Comparison of ENCODE assay signal across 9 cellular contexts in genomic region chr10:50621981-50622496, GRCh38. TPM values are rescaled to one million over a fixed set of nuclear protein-coding genes. Genes with fewer than 3 reads are reported as not detected.
DNase-seq lines count a peak whose midpoint lies in the region; ATAC-seq, FAIRE-seq and TF ChIP-seq lines count a peak whose summit lies in the region.
"Had no signal": no experiment of that assay in that cellular context is flagged by ENCODE, and none has a peak within 500 bp of the region (broad histone marks: within the 10 kb centered on the region; RNA-seq: fewer than 3 reads in every experiment).

No MANE protein-coding gene starts in this region.

- no peaks in the 10 kb centered on the region for H3K36me3 ChIP-seq in WERI-Rb-1
- H3K36me3 ChIP-seq in keratinocyte (ENCODE audit: control insufficient read depth in 2 of 2, extremely low read depth in 1 of 2, insufficient read depth in 2 of 2, low read length in 2 of 2): no peaks in the 10 kb centered on the region

- peak; percentile 27 for ATAC-seq in HG02763 (IDR thresholded peaks at IDR 0.05; ENCODE audit: unreplicated experiment)

- peaks cover 48% of the 10 kb centered on the region for H3K4me1 ChIP-seq in keratinocyte (ENCODE audit: control insufficient read depth, extremely low read depth, insufficient read depth, low read length)

- H3K4me2 ChIP-seq in keratinocyte (ENCODE audit: control insufficient read depth, extremely low read depth, insufficient read depth, low read depth, low read length): peak overlapping the region; percentile 99

- DNase-seq in NCI-H1436 (lab: John Stamatoyannopoulos, UW) (peak; percentile 33), NCI-H1436 treated with DMSO at 0.1 percent for 48 hours (lab: John Stamatoyannopoulos, UW) (no peak), NCI-H1694 (lab: John Stamatoyannopoulos, UW) (peak; percentile 23), WERI-Rb-1 (peak; percentile 67), keratinocyte (ENCODE audit: low read depth, low spot score) (peak; percentile 84), smooth muscle cell of the brain vasculature (ENCODE audit: low read depth, low spot score) (peak; percentile 74)
- DNase-seq in central memory CD4-positive, alpha-beta T cell: peak; percentile 70

- TF ChIP-seq CTCF in WERI-Rb-1 (IDR thresholded peaks at IDR 0.05; ENCODE audit: low read depth, low read length) (peak; percentile 33; the same call in 1 of the 2 replicates), keratinocyte (optimal IDR thresholded peaks at IDR 0.05 in 1 of 3, IDR thresholded peaks at IDR 0.05 in 1 of 3, conservative IDR thresholded peaks at IDR 0.05 in 1 of 3; ENCODE audit: extremely low read depth in 1 of 3, insufficient read depth in 2 of 3, low read length in 3 of 3) (peak in 1 of 3 experiments; percentile 33)

- dilution Hi-C loops in keratinocyte (cut with MboI; ENCODE audit: extremely low pct_ligation_motif_present, low sequenced_read_pairs): no loop called here

- peak overlapping the region; percentile 63 for H2AFZ ChIP-seq in keratinocyte (ENCODE audit: control insufficient read depth, low read length)

- H3K9me3 ChIP-seq in WERI-Rb-1 (ENCODE audit: severe bottlenecking) (no peaks in the 10 kb centered on the region), keratinocyte (ENCODE audit: control insufficient read depth, low read depth, low read length) (no peaks in the 10 kb centered on the region)

- no peaks in the 10 kb centered on the region for H3K27me3 ChIP-seq in WERI-Rb-1 (ENCODE audit: insufficient read depth, low read depth, severe bottlenecking)
- no peaks in the 10 kb centered on the region for H3K27me3 ChIP-seq in keratinocyte (ENCODE audit: control insufficient read depth, extremely low read depth, insufficient read depth, low read length)

- peak overlapping the region; percentile 93 for H3K9ac ChIP-seq in keratinocyte (ENCODE audit: control insufficient read depth, extremely low read depth, insufficient read depth, low read length)

- H3K9me1 ChIP-seq in keratinocyte (ENCODE audit: control insufficient read depth, extremely low read depth, insufficient read depth, low read length): no peaks in the 10 kb centered on the region

- H3K79me2 ChIP-seq in keratinocyte (ENCODE audit: control insufficient read depth, insufficient read depth, low read length): peaks cover 24% of the 10 kb centered on the region

- peak; percentile 89 for FAIRE-seq in keratinocyte (lab: Jason Lieb, UNC)
- FAIRE-seq: G401.6 had no signal

- peaks cover 3% of the 10 kb centered on the region for H4K20me1 ChIP-seq in keratinocyte (ENCODE audit: control insufficient read depth, extremely low read depth, insufficient read depth, low read length)

- H3K27ac ChIP-seq in WERI-Rb-1 (no peak overlapping the region), keratinocyte (ENCODE audit: control insufficient read depth, insufficient read depth, low read length) (peak overlapping the region; percentile 70)

- H3K4me3 ChIP-seq in WERI-Rb-1 (ENCODE audit: low read depth, low read length) (peak overlapping the region; percentile 61), keratinocyte (ENCODE audit: control insufficient read depth in 2 of 3, extremely low read depth in 1 of 3, insufficient read depth in 2 of 3, low read depth in 1 of 3, low read length in 3 of 3) (peak overlapping the region; percentile 78 to 89 (median 83))

RNA-seq across cellular contexts. Expression of gene SGMS1, which starts 1.7 kb away (rescaled TPM):
- polyA plus RNA-seq in keratinocyte: 16.3 to 18.3 TPM (median 16.7 TPM) in 3 replicates
- polyA plus RNA-seq in keratinocyte (2011; ENCODE audit: low read depth): 96.4 TPM
- polyA plus RNA-seq in keratinocyte (2011; cell fraction: cytosol; rRNA removed): 9.7 and 12.7 TPM in 2 replicates
- polyA plus RNA-seq in keratinocyte (2011; cell fraction: nucleus; rRNA removed): 17.8 and 18.7 TPM in 2 replicates
- 13.6 and 15.8 TPM in 2 replicates for polyA plus RNA-seq in keratinocyte (2012; ENCODE audit: low replicate concordance)
- 18.4 to 24.3 TPM (median 18.9 TPM) in 3 replicates for polyA minus RNA-seq in keratinocyte
- 21.9 TPM for polyA minus RNA-seq in keratinocyte (2011; cell fraction: cytosol; rRNA and poly(A)+ RNA removed)
- polyA minus RNA-seq in keratinocyte (2011; cell fraction: nucleus; rRNA and poly(A)+ RNA removed): 31.7 and 46.4 TPM in 2 replicates
